ENCODE assay signal across 32 cellular contexts in the genomic region with DNA sequence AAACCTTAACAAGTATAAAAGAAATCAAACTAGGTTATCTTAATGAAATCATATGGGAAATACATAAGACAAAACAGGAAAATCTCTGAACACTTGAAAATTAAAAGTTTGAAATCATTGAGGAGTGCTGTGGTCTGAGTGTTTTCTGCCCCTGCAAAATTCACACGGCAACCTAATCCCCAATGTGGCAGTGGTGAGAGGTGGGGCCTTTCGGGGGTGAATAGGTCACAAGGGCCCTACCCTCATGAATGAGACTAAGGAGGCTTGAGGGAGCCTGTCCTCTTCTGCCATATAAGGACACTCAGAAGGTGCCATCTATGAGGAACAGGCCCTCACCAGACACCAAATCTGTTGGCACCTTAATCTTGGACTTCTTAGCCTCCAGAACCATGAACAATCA.
"Had no signal": no experiment of that assay in that cellular context is flagged by ENCODE, and none has a peak within 500 bp of the region (broad histone marks: within the 10 kb centered on the region; RNA-seq: fewer than 3 reads in every experiment).

No MANE protein-coding gene starts in this region.

- H3K27ac Mint-ChIP-seq: activated CD4-positive, alpha-beta memory T cell treated with anti-CD3 and anti-CD28 coated beads, Interleukin-2, amount 10 ng/mL, durations not matched to agents 7 days and 5 days; activated naive CD4-positive, alpha-beta T cell treated with anti-CD3 and anti-CD28 coated beads, Interleukin-2, amount 10 ng/mL, durations not matched to agents 7 days and 5 days; activated naive CD8-positive, alpha-beta T cell; activated naive CD8-positive, alpha-beta T cell treated with anti-CD3 and anti-CD28 coated beads, Interleukin-2, amount 50 U/mL, for 24 hours; activated T-cell treated with anti-CD3 and anti-CD28 coated beads, Interleukin-2, amount 50 U/mL, for 24 hours; activated T-helper 2 cell treated with anti-CD3 and anti-CD28 coated beads, Interferon-gamma antibody, Interleukin-2, Interleukin-4, amounts not matched to agents 10 μg/mL and 5 μg/mL and 100 μg/mL, durations not matched to agents 14 hours and 24 hours and 36 hours; brain; T-cell had no signal

- ATAC-seq: activated naive CD8-positive, alpha-beta T cell treated with anti-CD3 and anti-CD28 coated beads, Interleukin-2, amount 50 U/mL, for 24 hours; Right ventricle myocardium inferior; SK-N-SH treated with all-trans-retinoic acid at 6 μM for 48 hours; T-cell had no signal

- DNase-seq: activated CD4-positive, alpha-beta memory T cell treated with anti-CD3 and anti-CD28 coated beads, Interleukin-2, amount 10 ng/mL, durations not matched to agents 7 days and 5 days; activated CD4-positive, alpha-beta T cell treated with anti-CD3 and anti-CD28 coated beads for 1 hour; activated CD4-positive, alpha-beta T cell treated with anti-CD3 and anti-CD28 coated beads for 48 hours; activated CD4-positive, CD25-positive, alpha-beta regulatory T cell; activated naive CD4-positive, alpha-beta T cell treated with anti-CD3 and anti-CD28 coated beads, Interleukin-2, amount 10 ng/mL, durations not matched to agents 7 days and 5 days; activated naive CD8-positive, alpha-beta T cell treated with anti-CD3 and anti-CD28 coated beads, Interleukin-2, amount 50 U/mL, for 24 hours; activated T-cell treated with anti-CD3 and anti-CD28 coated beads, Interleukin-2, amount 50 U/mL, for 24 hours; anterior cingulate cortex; caudate nucleus; cerebellar nuclear complex; NCI-H1092 treated with DMSO at 0.1 percent for 48 hours; NCI-H1417; NCI-H146; NCI-H187; NCI-H2029 treated with DMSO at 0.1 percent for 48 hours; NCI-H2107; NCI-H2171; NCI-H510A; NCI-H526; NCI-H748 treated with DMSO at 0.1 percent for 48 hours; NK-92 treated with Interleukin-12 subunit alpha and Interleukin-12 subunit beta, amount 100 ng/mL, for 24 hours; PC-9; SIG-M5; T-cell; T-helper 2 cell; T-helper 9 cell; WERI-Rb-1 had no signal

- H3K4me3 Mint-ChIP-seq: activated CD4-positive, alpha-beta memory T cell treated with anti-CD3 and anti-CD28 coated beads, Interleukin-2, amount 10 ng/mL, durations not matched to agents 7 days and 5 days; activated naive CD4-positive, alpha-beta T cell treated with anti-CD3 and anti-CD28 coated beads, Interleukin-2, amount 10 ng/mL, durations not matched to agents 7 days and 5 days; activated naive CD8-positive, alpha-beta T cell; activated naive CD8-positive, alpha-beta T cell treated with anti-CD3 and anti-CD28 coated beads, Interleukin-2, amount 50 U/mL, for 24 hours; activated T-cell treated with anti-CD3 and anti-CD28 coated beads, Interleukin-2, amount 50 U/mL, for 24 hours; brain; T-cell had no signal

- H3K27me3 Mint-ChIP-seq: activated CD4-positive, alpha-beta memory T cell treated with anti-CD3 and anti-CD28 coated beads, Interleukin-2, amount 10 ng/mL, durations not matched to agents 7 days and 5 days; activated naive CD8-positive, alpha-beta T cell; activated naive CD8-positive, alpha-beta T cell treated with anti-CD3 and anti-CD28 coated beads, Interleukin-2, amount 50 U/mL, for 24 hours; activated T-cell treated with anti-CD3 and anti-CD28 coated beads, Interleukin-2, amount 50 U/mL, for 24 hours; T-cell had no signal
